Comparison of ENCODE assay signal across 9 cellular contexts in the genomic region with DNA sequence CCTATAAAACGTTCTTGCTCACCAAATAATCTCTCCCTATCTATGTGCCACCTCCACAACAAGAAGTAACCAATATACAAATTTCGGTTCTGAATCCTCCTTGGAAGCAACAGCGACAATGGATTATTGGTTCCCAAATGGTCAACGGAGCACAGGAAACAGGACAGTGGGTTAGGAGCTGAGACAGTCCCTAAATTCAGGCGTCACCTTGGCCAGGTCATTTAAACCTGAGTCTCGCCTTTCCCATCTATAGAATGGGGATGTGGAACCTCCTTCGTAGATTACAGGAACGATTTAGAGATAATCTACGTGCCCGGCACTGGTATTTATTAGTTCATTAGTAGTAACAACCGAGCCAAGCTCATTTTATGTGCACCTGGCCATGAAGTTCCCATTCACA. TPM values are rescaled to one million over a fixed set of nuclear protein-coding genes. Genes with fewer than 3 reads are reported as not detected.
DNase-seq lines count a peak whose midpoint lies in the region; ATAC-seq, FAIRE-seq and TF ChIP-seq lines count a peak whose summit lies in the region.
"Had no signal": no experiment of that assay in that cellular context is flagged by ENCODE, and none has a peak within 500 bp of the region (broad histone marks: within the 10 kb centered on the region; RNA-seq: fewer than 3 reads in every experiment).

No MANE protein-coding gene starts in this region.

- H3K27me3 ChIP-seq in keratinocyte (ENCODE audit: control insufficient read depth, extremely low read depth, insufficient read depth, low read length) (no peaks in the 10 kb centered on the region), suprapubic skin (no peaks in the 10 kb centered on the region)

- H3K36me3 Mint-ChIP-seq in activated CD8-positive, alpha-beta memory T cell treated with anti-CD3 and anti-CD28 coated beads, Interleukin-2, amount 10 ng/mL, durations not matched to agents 7 days and 5 days, result peaks cover 3% of the 10 kb centered on the region
- peaks cover 6% of the 10 kb centered on the region for H3K36me3 Mint-ChIP-seq in activated T-helper 2 cell treated with anti-CD3 and anti-CD28 coated beads, Interferon-gamma antibody, Interleukin-2, Interleukin-4, amounts not matched to agents 10 μg/mL and 5 μg/mL and 100 μg/mL, durations not matched to agents 14 hours and 24 hours and 36 hours (ENCODE audit: low read depth)

- H3K36me3 ChIP-seq in keratinocyte (ENCODE audit: control insufficient read depth in 2 of 2, extremely low read depth in 1 of 2, insufficient read depth in 2 of 2, low read length in 2 of 2) (peaks cover 0 to 3% of the 10 kb centered on the region in 2 experiments), suprapubic skin (no peaks in the 10 kb centered on the region)

- peaks cover 21% of the 10 kb centered on the region for H3K4me1 Mint-ChIP-seq in activated CD8-positive, alpha-beta memory T cell treated with anti-CD3 and anti-CD28 coated beads, Interleukin-2, amount 10 ng/mL, durations not matched to agents 7 days and 5 days
- H3K4me1 Mint-ChIP-seq in activated T-helper 2 cell treated with anti-CD3 and anti-CD28 coated beads, Interferon-gamma antibody, Interleukin-2, Interleukin-4, amounts not matched to agents 10 μg/mL and 5 μg/mL and 100 μg/mL, durations not matched to agents 14 hours and 24 hours and 36 hours (ENCODE audit: low read depth), result peaks cover 18% of the 10 kb centered on the region

- H3K9me3 Mint-ChIP-seq in activated CD8-positive, alpha-beta memory T cell treated with anti-CD3 and anti-CD28 coated beads, Interleukin-2, amount 10 ng/mL, durations not matched to agents 7 days and 5 days (ENCODE audit: low read depth), result no peaks in the 10 kb centered on the region
- no peaks in the 10 kb centered on the region for H3K9me3 Mint-ChIP-seq in activated T-helper 2 cell treated with anti-CD3 and anti-CD28 coated beads, Interferon-gamma antibody, Interleukin-2, Interleukin-4, amounts not matched to agents 10 μg/mL and 5 μg/mL and 100 μg/mL, durations not matched to agents 14 hours and 24 hours and 36 hours

- no peak overlapping the region for H2AFZ ChIP-seq in keratinocyte (ENCODE audit: control insufficient read depth, low read length)

- peak overlapping the region; percentile 60 to 95 (median 85) for H3K4me3 ChIP-seq in keratinocyte (ENCODE audit: control insufficient read depth in 2 of 3, extremely low read depth in 1 of 3, insufficient read depth in 2 of 3, low read depth in 1 of 3, low read length in 3 of 3)
- peak overlapping the region; percentile 85 for H3K4me3 ChIP-seq in suprapubic skin

- no peak for TF ChIP-seq CTCF in keratinocyte (optimal IDR thresholded peaks at IDR 0.05 in 1 of 3, IDR thresholded peaks at IDR 0.05 in 1 of 3, conservative IDR thresholded peaks at IDR 0.05 in 1 of 3; ENCODE audit: extremely low read depth in 1 of 3, insufficient read depth in 2 of 3, low read length in 3 of 3)
- no peak for TF ChIP-seq CTCF in suprapubic skin (IDR thresholded peaks at IDR 0.05)

- H3K9me1 ChIP-seq in keratinocyte (ENCODE audit: control insufficient read depth, extremely low read depth, insufficient read depth, low read length), result no peaks in the 10 kb centered on the region

- peak; percentile 17 for FAIRE-seq in keratinocyte (lab: Jason Lieb, UNC)

- peak overlapping the region; percentile 61 for H3K4me2 ChIP-seq in keratinocyte (ENCODE audit: control insufficient read depth, extremely low read depth, insufficient read depth, low read depth, low read length)

- ATAC-seq in activated CD8-positive, alpha-beta memory T cell treated with anti-CD3 and anti-CD28 coated beads, Interleukin-2, amount 10 ng/mL, durations not matched to agents 7 days and 5 days, result no peak

- WGBS in suprapubic skin, result 79% methylated on average over 11 of the region's 11 CpGs

- H3K9ac ChIP-seq in keratinocyte (ENCODE audit: control insufficient read depth, extremely low read depth, insufficient read depth, low read length), result peak overlapping the region; percentile 87

- H3K9me3 ChIP-seq in keratinocyte (ENCODE audit: control insufficient read depth, low read depth, low read length) (no peaks in the 10 kb centered on the region), suprapubic skin (no peaks in the 10 kb centered on the region)

- intact Hi-C loops in activated T-helper 2 cell treated with anti-CD3 and anti-CD28 coated beads, Interferon-gamma antibody, Interleukin-2, Interleukin-4, amounts not matched to agents 10 μg/mL and 5 μg/mL and 100 μg/mL, durations not matched to agents 14 hours and 24 hours and 36 hours (cut with micrococcal nuclease), result loop anchor here (5.0 to 10.0 kb wide), 2 partner anchors 465 to 1718 kb away; a partner anchor contains a TSS

- peak overlapping the region; percentile 72 for H3K4me3 Mint-ChIP-seq in activated CD8-positive, alpha-beta memory T cell treated with anti-CD3 and anti-CD28 coated beads, Interleukin-2, amount 10 ng/mL, durations not matched to agents 7 days and 5 days
- H3K4me3 Mint-ChIP-seq in activated T-helper 2 cell treated with anti-CD3 and anti-CD28 coated beads, Interferon-gamma antibody, Interleukin-2, Interleukin-4, amounts not matched to agents 10 μg/mL and 5 μg/mL and 100 μg/mL, durations not matched to agents 14 hours and 24 hours and 36 hours (ENCODE audit: low read depth), result peak overlapping the region; percentile 89

- H4K20me1 ChIP-seq in keratinocyte (ENCODE audit: control insufficient read depth, extremely low read depth, insufficient read depth, low read length), result peaks cover 2% of the 10 kb centered on the region

- no peak for TF ChIP-seq EP300 in suprapubic skin (IDR thresholded peaks at IDR 0.05)

- no peak for DNase-seq in activated CD8-positive, alpha-beta memory T cell treated with anti-CD3 and anti-CD28 coated beads, Interleukin-2, amount 10 ng/mL, durations not matched to agents 7 days and 5 days
- DNase-seq in activated CD8-positive, alpha-beta memory T cell treated with anti-CD3 and anti-CD28 coated beads, Interleukin-2, amount 50 U/mL, for 4 hours, result no peak
- DNase-seq in activated T-helper 2 cell treated with anti-CD3 and anti-CD28 coated beads, Interferon-gamma antibody, Interleukin-2, Interleukin-4, amounts not matched to agents 10 μg/mL and 5 μg/mL and 100 μg/mL, durations not matched to agents 14 hours and 24 hours and 36 hours (ENCODE audit: low spot score), result no peak
- DNase-seq in keratinocyte (ENCODE audit: low read depth, low spot score) (no peak), suprapubic skin (ENCODE audit: low spot score in 2 of 2) (no peak), NOMO-1 (lab: John Stamatoyannopoulos, UW; ENCODE audit: unreplicated experiment in 2 of 2) (no peak), kidney tubule cell (ENCODE audit: low spot score) (no peak), SHP77 (lab: John Stamatoyannopoulos, UW) (no peak)
- DNase-seq: SW 1271 had no signal

- dilution Hi-C loops in keratinocyte (cut with MboI; ENCODE audit: extremely low pct_ligation_motif_present, low sequenced_read_pairs), result no loop called here

- peaks cover 10% of the 10 kb centered on the region for H3K27me3 Mint-ChIP-seq in activated CD8-positive, alpha-beta memory T cell treated with anti-CD3 and anti-CD28 coated beads, Interleukin-2, amount 10 ng/mL, durations not matched to agents 7 days and 5 days
- peaks cover 12% of the 10 kb centered on the region for H3K27me3 Mint-ChIP-seq in activated T-helper 2 cell treated with anti-CD3 and anti-CD28 coated beads, Interferon-gamma antibody, Interleukin-2, Interleukin-4, amounts not matched to agents 10 μg/mL and 5 μg/mL and 100 μg/mL, durations not matched to agents 14 hours and 24 hours and 36 hours (ENCODE audit: low read depth)

- H3K27ac ChIP-seq in keratinocyte (ENCODE audit: control insufficient read depth, insufficient read depth, low read length), result peak overlapping the region; percentile 68
- no peak overlapping the region for H3K27ac ChIP-seq in suprapubic skin

- no peak overlapping the region for H3K27ac Mint-ChIP-seq in activated CD8-positive, alpha-beta memory T cell treated with anti-CD3 and anti-CD28 coated beads, Interleukin-2, amount 10 ng/mL, durations not matched to agents 7 days and 5 days
- no peak overlapping the region for H3K27ac Mint-ChIP-seq in activated T-helper 2 cell treated with anti-CD3 and anti-CD28 coated beads, Interferon-gamma antibody, Interleukin-2, Interleukin-4, amounts not matched to agents 10 μg/mL and 5 μg/mL and 100 μg/mL, durations not matched to agents 14 hours and 24 hours and 36 hours

- CTCF ChIA-PET in activated CD8-positive, alpha-beta memory T cell treated with anti-CD3 and anti-CD28 coated beads, Interleukin-2, amount 10 ng/mL, durations not matched to agents 7 days and 5 days (lab: Charles Lee), result no interaction called here

- H3K79me2 ChIP-seq in keratinocyte (ENCODE audit: control insufficient read depth, insufficient read depth, low read length), result peaks cover 60% of the 10 kb centered on the region

- H3K4me1 ChIP-seq in keratinocyte (ENCODE audit: control insufficient read depth, extremely low read depth, insufficient read depth, low read length) (peaks cover 22% of the 10 kb centered on the region), suprapubic skin (peaks cover 16% of the 10 kb centered on the region)

- TF ChIP-seq POLR2A in suprapubic skin (IDR thresholded peaks at IDR 0.05), result no peak

RNA-seq across cellular contexts. Expression of a gene that starts 1.1 kb away (rescaled TPM):
- 1 to 10 TPM; 2.7 to 5.3 TPM for total RNA-seq in activated CD8-positive, alpha-beta memory T cell treated with anti-CD3 and anti-CD28 coated beads, Interleukin-2, amount 10 ng/mL, durations not matched to agents 7 days and 5 days
- 10.9 and 12.0 TPM in 2 replicates for total RNA-seq in activated T-helper 2 cell treated with anti-CD3 and anti-CD28 coated beads, Interferon-gamma antibody, Interleukin-2, Interleukin-4, amounts not matched to agents 10 μg/mL and 5 μg/mL and 100 μg/mL, durations not matched to agents 14 hours and 24 hours and 36 hours
- polyA plus RNA-seq in keratinocyte, result 10.7 to 14.6 TPM (median 12.8 TPM) in 3 replicates
- 7.0 TPM for polyA plus RNA-seq in keratinocyte (2011; ENCODE audit: low read depth)
- 8.7 and 10.7 TPM in 2 replicates for polyA plus RNA-seq in keratinocyte (2011; cell fraction: cytosol; rRNA removed)
- 38.7 and 45.8 TPM in 2 replicates for polyA plus RNA-seq in keratinocyte (2011; cell fraction: nucleus; rRNA removed)
- 8.5 and 15.2 TPM in 2 replicates for polyA plus RNA-seq in keratinocyte (2012; ENCODE audit: low replicate concordance)
- polyA minus RNA-seq in keratinocyte, result 25.3 to 35.2 TPM (median 26.9 TPM) in 3 replicates
- 17.1 TPM for polyA minus RNA-seq in keratinocyte (2011; cell fraction: cytosol; rRNA and poly(A)+ RNA removed)
- polyA minus RNA-seq in keratinocyte (2011; cell fraction: nucleus; rRNA and poly(A)+ RNA removed), result 29.3 and 63.4 TPM in 2 replicates
- total RNA-seq in suprapubic skin, result 1 to 10 TPM; 4.2 to 6.5 (median 5.0) TPM
